In genomic region chr7:144238530-144239082, GRCh38 we compare ENCODE assay signal across 15 cellular contexts. TPM values are rescaled to one million over a fixed set of nuclear protein-coding genes. Genes with fewer than 3 reads are reported as not detected.
"Had no signal": no experiment of that assay in that cellular context is flagged by ENCODE, and none has a peak within 500 bp of the region (broad histone marks: within the 10 kb centered on the region; RNA-seq: fewer than 3 reads in every experiment).

No MANE protein-coding gene starts in this region.

RNA-seq across cellular contexts. Expression of gene OR2A42, which starts 0.8 kb away (rescaled TPM):
- total RNA-seq: activated B cell treated with CpG ODN at 0.5 μM for 24 hours; activated CD8-positive, alpha-beta T cell treated with anti-CD3 and anti-CD28 coated beads for 36 hours; activated naive CD4-positive, alpha-beta T cell treated with anti-CD3 and anti-CD28 coated beads for 36 hours; activated naive CD8-positive, alpha-beta T cell treated with anti-CD3 and anti-CD28 coated beads for 36 hours; activated T-helper 1 cell treated with anti-CD3 and anti-CD28 coated beads, Interleukin-12 subunit alpha, Interleukin-12 subunit beta, Interleukin-2, Interleukin-4 antibody, amounts not matched to agents 30 ng/mL and 10 ng/mL and 1 ng/mL, durations not matched to agents 14 hours and 24 hours and 36 hours; ascending aorta; cardiac muscle cell; colonic mucosa; dermis microvascular lymphatic vessel endothelial cell; epithelial cell of proximal tubule; esophagus mucosa; foreskin keratinocyte; heart left ventricle; T-helper 2 cell treated with Interferon-gamma antibody and Interleukin-4, amounts not matched to agents 100 ng/mL and 5 ng/mL, for 36 hours had no signal
- polyA plus RNA-seq: cardiac muscle cell, foreskin keratinocyte, heart left ventricle had no signal

RNA-seq across cellular contexts. Expression of gene OR2A7, which starts 26.0 kb away (rescaled TPM):
- total RNA-seq: dermis microvascular lymphatic vessel endothelial cell had no signal
- polyA plus RNA-seq: cardiac muscle cell had no signal

RNA-seq across cellular contexts. Expression of gene CTAGE8, which starts 30.5 kb away (rescaled TPM):
- total RNA-seq: ascending aorta, cardiac muscle cell had no signal
- polyA plus RNA-seq: cardiac muscle cell had no signal

RNA-seq across cellular contexts. Expression of gene CTAGE4, which starts 55.3 kb away (rescaled TPM):
- total RNA-seq: activated B cell treated with CpG ODN at 0.5 μM for 24 hours, ascending aorta, cardiac muscle cell, dermis microvascular lymphatic vessel endothelial cell, gastrocnemius medialis had no signal
- polyA plus RNA-seq: cardiac muscle cell had no signal
